In genomic region chr1:223135176-223135575, GRCh38 we compare ENCODE assay signal across 11 cellular contexts. TPM values are rescaled to one million over a fixed set of nuclear protein-coding genes. Genes with fewer than 3 reads are reported as not detected.
A peak's percentile ranks its signal among the peaks of the same experiment; 100 is the strongest.
DNase-seq lines count a peak whose midpoint lies in the region; ATAC-seq and TF ChIP-seq lines count a peak whose summit lies in the region.
"Had no signal": no experiment of that assay in that cellular context is flagged by ENCODE, and none has a peak within 500 bp of the region (broad histone marks: within the 10 kb centered on the region; RNA-seq: fewer than 3 reads in every experiment).

No MANE protein-coding gene starts in this region.

- 26% methylated on average over 4 of the region's 4 CpGs for WGBS in suprapubic skin

- TF ChIP-seq EP300 in suprapubic skin (IDR thresholded peaks at IDR 0.05), result no peak

- H3K27me3 ChIP-seq in iPS-20b (ENCODE audit: insufficient read depth, low read length) (peaks cover 52% of the 10 kb centered on the region), suprapubic skin (no peaks in the 10 kb centered on the region)

- H3K27ac Mint-ChIP-seq in effector memory CD8-positive, alpha-beta T cell, result no peak overlapping the region
- H3K27ac Mint-ChIP-seq in activated CD4-positive, alpha-beta T cell treated with anti-CD3 and anti-CD28 coated beads, Interleukin-2, amount 10 ng/mL, durations not matched to agents 7 days and 5 days, result no peak overlapping the region
- H3K27ac Mint-ChIP-seq: activated T-cell treated with anti-CD3 and anti-CD28 coated beads, Interleukin-2, amount 50 U/mL, for 24 hours had no signal

- H3K4me3 Mint-ChIP-seq in effector memory CD8-positive, alpha-beta T cell, result no peak overlapping the region
- no peak overlapping the region for H3K4me3 Mint-ChIP-seq in activated CD4-positive, alpha-beta T cell treated with anti-CD3 and anti-CD28 coated beads, Interleukin-2, amount 10 ng/mL, durations not matched to agents 7 days and 5 days
- H3K4me3 Mint-ChIP-seq: activated T-cell treated with anti-CD3 and anti-CD28 coated beads, Interleukin-2, amount 50 U/mL, for 24 hours had no signal

- H3K9me3 ChIP-seq in iPS-20b (ENCODE audit: insufficient read depth, low read depth, low read length) (no peaks in the 10 kb centered on the region), suprapubic skin (no peaks in the 10 kb centered on the region)

- H3K4me1 ChIP-seq in iPS-20b (ENCODE audit: insufficient read depth, low read length) (peaks cover 12% of the 10 kb centered on the region), suprapubic skin (peaks cover 52% of the 10 kb centered on the region)

- no peak for TF ChIP-seq POLR2A in suprapubic skin (IDR thresholded peaks at IDR 0.05)

- H3K9me3 Mint-ChIP-seq in effector memory CD8-positive, alpha-beta T cell, result no peaks in the 10 kb centered on the region
- H3K9me3 Mint-ChIP-seq in activated CD4-positive, alpha-beta T cell treated with anti-CD3 and anti-CD28 coated beads, Interleukin-2, amount 10 ng/mL, durations not matched to agents 7 days and 5 days, result no peaks in the 10 kb centered on the region
- H3K9me3 Mint-ChIP-seq: activated T-cell treated with anti-CD3 and anti-CD28 coated beads, Interleukin-2, amount 50 U/mL, for 24 hours had no signal

- H3K9ac ChIP-seq in iPS-20b (ENCODE audit: low read depth, low read length), result peak overlapping the region; percentile 38; the same call in 1 of the 2 replicates

- H3K27ac ChIP-seq in iPS-20b (ENCODE audit: low read length) (no peak overlapping the region), suprapubic skin (peak overlapping the region; percentile 79)

- H3K4me3 ChIP-seq in astrocyte of the cerebellum (ENCODE audit: low read depth, low read length), result no peak overlapping the region
- H3K4me3 ChIP-seq in iPS-20b (ENCODE audit: low read length), result no peak overlapping the region
- no peak overlapping the region for H3K4me3 ChIP-seq in suprapubic skin

- H3K36me3 ChIP-seq in iPS-20b (ENCODE audit: insufficient read depth, low read depth, low read length) (no peaks in the 10 kb centered on the region), suprapubic skin (no peaks in the 10 kb centered on the region)

- H3K36me3 Mint-ChIP-seq in effector memory CD8-positive, alpha-beta T cell (ENCODE audit: insufficient read depth), result no peaks in the 10 kb centered on the region
- peaks cover 4% of the 10 kb centered on the region for H3K36me3 Mint-ChIP-seq in activated CD4-positive, alpha-beta T cell treated with anti-CD3 and anti-CD28 coated beads, Interleukin-2, amount 10 ng/mL, durations not matched to agents 7 days and 5 days (ENCODE audit: low read depth)

- POLR2A ChIA-PET in activated CD4-positive, alpha-beta T cell treated with anti-CD3 and anti-CD28 coated beads, Interleukin-2, amount 10 ng/mL, durations not matched to agents 7 days and 5 days (lab: Charles Lee), result no interaction called here

- H3K4me1 Mint-ChIP-seq in effector memory CD8-positive, alpha-beta T cell (ENCODE audit: low read depth in 2 of 2), result peaks cover 3% of the 10 kb centered on the region in 2 donors
- peaks cover 11% of the 10 kb centered on the region for H3K4me1 Mint-ChIP-seq in activated CD4-positive, alpha-beta T cell treated with anti-CD3 and anti-CD28 coated beads, Interleukin-2, amount 10 ng/mL, durations not matched to agents 7 days and 5 days

- CTCF ChIA-PET in activated CD4-positive, alpha-beta T cell treated with anti-CD3 and anti-CD28 coated beads, Interleukin-2, amount 10 ng/mL, durations not matched to agents 7 days and 5 days (lab: Charles Lee), result interaction anchor here (1.4 kb wide), 1 partner anchor 40 kb away, joined by 3 read pairs; no protein-coding TSS in a partner anchor

- peak; percentile 50 for DNase-seq in H4 (ENCODE audit: low spot score)
- DNase-seq in astrocyte of the cerebellum (ENCODE audit: low read depth), result peak; percentile 38
- peak in 1 of 2 donors; percentile 77 for DNase-seq in suprapubic skin (ENCODE audit: low spot score in 2 of 2)
- no peak for DNase-seq in activated CD8-positive, alpha-beta memory T cell treated with anti-CD3 and anti-CD28 coated beads for 24 hours
- DNase-seq in effector memory CD8-positive, alpha-beta T cell, result no peak
- DNase-seq in activated CD4-positive, alpha-beta T cell treated with anti-CD3 and anti-CD28 coated beads, Interleukin-2, amount 10 ng/mL, durations not matched to agents 7 days and 5 days, result no peak
- DNase-seq: activated T-cell treated with anti-CD3 and anti-CD28 coated beads, Interleukin-2, amount 50 U/mL, for 24 hours; effector memory CD4-positive, alpha-beta T cell; NCI-H526 treated with DMSO at 0.1 percent for 48 hours had no signal

- no peak for TF ChIP-seq CTCF in astrocyte of the cerebellum (IDR thresholded peaks at IDR 0.05; ENCODE audit: low read depth, low read length, missing control alignments)
- TF ChIP-seq CTCF in suprapubic skin (IDR thresholded peaks at IDR 0.05), result no peak

- in situ Hi-C loops in astrocyte of the cerebellum (cut with HindIII; ENCODE audit: low sequenced_read_pairs), result loop anchor here (5.0 kb wide), 1 partner anchor 552 kb away; no protein-coding TSS in a partner anchor

- H3K27me3 Mint-ChIP-seq in effector memory CD8-positive, alpha-beta T cell, result peaks cover 35% of the 10 kb centered on the region in 2 donors
- H3K27me3 Mint-ChIP-seq in activated CD4-positive, alpha-beta T cell treated with anti-CD3 and anti-CD28 coated beads, Interleukin-2, amount 10 ng/mL, durations not matched to agents 7 days and 5 days, result peaks cover 30% of the 10 kb centered on the region

- no peak for ATAC-seq in GM21447 (IDR thresholded peaks at IDR 0.05; ENCODE audit: unreplicated experiment)
- no peak for ATAC-seq in effector memory CD8-positive, alpha-beta T cell (replicated peaks)

RNA-seq across cellular contexts. Expression of gene TLR5, which starts 7.9 kb away (rescaled TPM):
- 2.1 TPM in 1 of 2 replicates, not detected in the other for total RNA-seq in H4 (2014; rRNA removed; shearing (Covaris generic))
- total RNA-seq in suprapubic skin, result 10 to 100 TPM in 3 of 4 donors, 1 to 10 TPM in 1; 8.2 to 14.5 (median 12.3) TPM
- total RNA-seq in activated CD4-positive, alpha-beta T cell treated with anti-CD3 and anti-CD28 coated beads, Interleukin-2, amount 10 ng/mL, durations not matched to agents 7 days and 5 days, result 1 to 10 TPM in 1 of 2 experiments, under 1 TPM in 1; 0.58 to 1.0 TPM

Comparison
In these comparisons a context has a peak if more than half of its experiments do, and no peak if none do; other contexts are left out.
1. DNase-seq: peak in H4 (single experiment) and astrocyte of the cerebellum (single experiment); none in activated CD8-positive, alpha-beta memory T cell treated with anti-CD3 and anti-CD28 coated beads for 24 hours (single experiment), effector memory CD8-positive, alpha-beta T cell (0 of 3) and activated CD4-positive, alpha-beta T cell treated with anti-CD3 and anti-CD28 coated beads, Interleukin-2, amount 10 ng/mL, durations not matched to agents 7 days and 5 days (single experiment).